ENCODE assay signal across 21 cellular contexts in the genomic region with DNA sequence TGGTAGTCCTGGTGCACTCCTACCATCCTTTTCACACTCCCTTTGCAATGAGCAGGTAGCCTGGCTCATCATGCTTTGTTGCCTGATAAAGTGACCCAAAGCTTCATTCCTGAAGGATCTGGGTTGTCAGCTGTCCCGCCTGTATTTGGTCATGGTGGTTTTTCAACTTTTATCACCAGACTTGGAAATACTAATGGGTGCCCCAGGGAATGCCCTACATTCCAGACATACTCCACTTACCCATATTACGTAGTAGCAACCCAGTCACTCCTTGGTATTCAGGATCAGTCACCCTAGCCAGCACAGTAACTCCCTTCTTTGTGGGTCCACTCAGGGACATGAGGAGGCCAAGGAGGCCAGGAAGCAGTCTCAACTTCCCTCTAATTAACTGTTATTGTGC.
DNase-seq lines count a peak whose midpoint lies in the region; ATAC-seq, FAIRE-seq and TF ChIP-seq lines count a peak whose summit lies in the region.
"Had no signal": no experiment of that assay in that cellular context is flagged by ENCODE, and none has a peak within 500 bp of the region (broad histone marks: within the 10 kb centered on the region; RNA-seq: fewer than 3 reads in every experiment).

No MANE protein-coding gene starts in this region.

- peak; percentile 77 for FAIRE-seq in urothelium cell line (lab: Jason Lieb, UNC)
- FAIRE-seq: G401.6 had no signal

- H3K27ac ChIP-seq in upper lobe of right lung, result no peak overlapping the region
- H3K27ac ChIP-seq in right cardiac atrium (ENCODE audit: low read length), result no peak overlapping the region
- H3K27ac ChIP-seq: gastroesophageal sphincter, HL-60, spleen, uterus had no signal

- H3K36me3 ChIP-seq in upper lobe of right lung, result no peaks in the 10 kb centered on the region
- H3K36me3 ChIP-seq: gastroesophageal sphincter, spleen, uterus had no signal

- ATAC-seq in upper lobe of right lung (no peak), right cardiac atrium (no peak)
- ATAC-seq: activated CD8-positive, alpha-beta memory T cell treated with anti-CD3 and anti-CD28 coated beads, Interleukin-2, amount 10 ng/mL, durations not matched to agents 7 days and 5 days; CD8-positive, alpha-beta T cell; gastroesophageal sphincter; Panc1 had no signal

- WGBS in right cardiac atrium, result 86% methylated on average over 2 of the region's 2 CpGs

- intact Hi-C loops in upper lobe of right lung (cut with DNase I), result no loop called here
- intact Hi-C loops in right cardiac atrium (cut with DNase I), result no loop called here

- no peak overlapping the region for H3K4me3 ChIP-seq in fibroblast of pulmonary artery (replicated peaks; ENCODE audit: low read depth, low read length)
- no peak overlapping the region for H3K4me3 ChIP-seq in upper lobe of right lung
- H3K4me3 ChIP-seq in right cardiac atrium (ENCODE audit: low read length), result no peak overlapping the region
- H3K4me3 ChIP-seq: gastroesophageal sphincter, spleen, uterus had no signal

- no peaks in the 10 kb centered on the region for H3K27me3 ChIP-seq in upper lobe of right lung
- H3K27me3 ChIP-seq in right cardiac atrium (ENCODE audit: control insufficient read depth, insufficient read depth), result no peaks in the 10 kb centered on the region
- H3K27me3 ChIP-seq: spleen had no signal

- H3K4me1 ChIP-seq in upper lobe of right lung, result no peaks in the 10 kb centered on the region
- H3K4me1 ChIP-seq in right cardiac atrium (ENCODE audit: control insufficient read depth, insufficient read depth, low read length), result no peaks in the 10 kb centered on the region
- H3K4me1 ChIP-seq: uterus had no signal

- DNase-seq in GM04503 (ENCODE audit: low read depth), result peak; percentile 63
- DNase-seq in T1000 (lab: John Stamatoyannopoulos, UW), result peak; percentile 78
- DNase-seq in fibroblast of pulmonary artery (ENCODE audit: low read depth), result peak; percentile 48
- peak; percentile 64 for DNase-seq in urothelium cell line (ENCODE audit: low spot score)
- DNase-seq in upper lobe of right lung, result no peak
- DNase-seq in right cardiac atrium, result no peak
- no peak for DNase-seq in activated CD4-positive, alpha-beta T cell treated with anti-CD3 and anti-CD28 coated beads, Interleukin-2, amount 50 U/mL, for 4 hours
- DNase-seq: activated CD4-positive, CD25-positive, alpha-beta regulatory T cell; activated CD8-positive, alpha-beta memory T cell treated with anti-CD3 and anti-CD28 coated beads, Interleukin-2, amount 10 ng/mL, durations not matched to agents 7 days and 5 days; activated gamma-delta T cell; CD8-positive, alpha-beta T cell; Karpas-422; NCI-H524 treated with DMSO at 0.1 percent for 48 hours; nucleus accumbens; spleen; stimulated activated naive CD4-positive, alpha-beta T cell treated with Interleukin-2 at 50 U/mL for 16 hours; uterus had no signal

- TF ChIP-seq CTCF in fibroblast of pulmonary artery (IDR thresholded peaks at IDR 0.05; ENCODE audit: low read length, missing control alignments), result no peak
- TF ChIP-seq CTCF in upper lobe of right lung (IDR thresholded peaks at IDR 0.05), result no peak

- no peaks in the 10 kb centered on the region for H3K9me3 ChIP-seq in upper lobe of right lung
- H3K9me3 ChIP-seq in right cardiac atrium (ENCODE audit: control insufficient read depth, low read length), result no peaks in the 10 kb centered on the region
- H3K9me3 ChIP-seq: gastroesophageal sphincter, uterus had no signal

Comparison
In these comparisons a context has a peak if more than half of its experiments do, and no peak if none do; other contexts are left out.
1. DNase-seq: peak in GM04503 (single experiment), T1000 (single experiment), fibroblast of pulmonary artery (single experiment) and urothelium cell line (single experiment); none in upper lobe of right lung (single experiment), right cardiac atrium (0 of 3) and activated CD4-positive, alpha-beta T cell treated with anti-CD3 and anti-CD28 coated beads, Interleukin-2, amount 50 U/mL, for 4 hours (0 of 2).